8 cellular contexts compared by ENCODE assay signal in genomic region chr4:153530996-153531375, GRCh38.
DNase-seq lines count a peak whose midpoint lies in the region; ATAC-seq and TF ChIP-seq lines count a peak whose summit lies in the region.
"Had no signal": no experiment of that assay in that cellular context is flagged by ENCODE, and none has a peak within 500 bp of the region (broad histone marks: within the 10 kb centered on the region; RNA-seq: fewer than 3 reads in every experiment).

No MANE protein-coding gene starts in this region.

- peaks cover 90% of the 10 kb centered on the region for H3K4me1 Mint-ChIP-seq in CD8-positive, alpha-beta T cell (ENCODE audit: low read depth)
- H3K4me1 Mint-ChIP-seq in brain = peaks cover 96% of the 10 kb centered on the region
- peaks cover 48 to 99% (median 96%) of the 10 kb centered on the region in 4 donors for H3K4me1 Mint-ChIP-seq in naive thymus-derived CD8-positive, alpha-beta T cell

- TF ChIP-seq CTCF in CD8-positive, alpha-beta T cell (IDR thresholded peaks at IDR 0.05) = no peak
- TF ChIP-seq CTCF in HL-60 (IDR thresholded peaks at IDR 0.05; ENCODE audit: insufficient read depth, low read length) = no peak
- TF ChIP-seq CTCF in brain (conservative IDR thresholded peaks at IDR 0.05) = no peak
- no peak for TF ChIP-seq CTCF in omental fat pad (IDR thresholded peaks at IDR 0.05)

- no peaks in the 10 kb centered on the region for H3K27me3 ChIP-seq in CD8-positive, alpha-beta T cell (ENCODE audit: insufficient read depth, low read length)
- H3K27me3 ChIP-seq in HL-60 (ENCODE audit: insufficient read depth, poor library complexity, severe bottlenecking) = no peaks in the 10 kb centered on the region
- H3K27me3 ChIP-seq: testis had no signal

- H3K9me3 ChIP-seq in CD8-positive, alpha-beta T cell (ENCODE audit: low read length) = no peaks in the 10 kb centered on the region
- H3K9me3 ChIP-seq: testis had no signal

- peak overlapping the region; percentile 12 for H3K4me3 ChIP-seq in CD8-positive, alpha-beta T cell (ENCODE audit: low read depth, low read length)
- no peak overlapping the region for H3K4me3 ChIP-seq in HL-60 (replicated peaks; ENCODE audit: insufficient read depth, low read length)
- H3K4me3 ChIP-seq: testis had no signal

- CTCF ChIA-PET in CD8-positive, alpha-beta T cell (lab: Charles Lee) = interaction anchor here (1.0 to 2.5 kb wide), 8 partner anchors 16 to 187 kb away, joined by 3 to 9 read pairs (median 4); partner anchors contain the start of genes MND1 and TMEM131L

- peak overlapping the region; percentile 94 for H3K27ac Mint-ChIP-seq in CD8-positive, alpha-beta T cell
- peak overlapping the region in 3 of 5 experiments; percentile 37 to 86 (median 65) for H3K27ac Mint-ChIP-seq in brain
- peak overlapping the region; percentile 65 to 97 (median 92) for H3K27ac Mint-ChIP-seq in naive thymus-derived CD8-positive, alpha-beta T cell

- no peak overlapping the region for H3K27ac ChIP-seq in CD8-positive, alpha-beta T cell (ENCODE audit: low read depth, low read length)
- peak overlapping the region; percentile 63 for H3K27ac ChIP-seq in HL-60 (replicated peaks)

- POLR2A ChIA-PET in CD8-positive, alpha-beta T cell (lab: Charles Lee) = interaction anchor here (1.1 to 1.5 kb wide), 3 partner anchors 12 to 93 kb away, joined by 3 to 6 read pairs (median 5); no protein-coding TSS in a partner anchor
- POLR2A ChIA-PET in naive thymus-derived CD8-positive, alpha-beta T cell (lab: Charles Lee) = interaction anchor here (0.5 to 4.7 kb wide), 9 partner anchors 8 to 65 kb away, joined by 3 to 27 read pairs (median 4); partner anchors contain the start of gene TMEM131L

- no peaks in the 10 kb centered on the region for H3K27me3 Mint-ChIP-seq in CD8-positive, alpha-beta T cell (ENCODE audit: low read depth)
- no peaks in the 10 kb centered on the region for H3K27me3 Mint-ChIP-seq in brain
- H3K27me3 Mint-ChIP-seq in naive thymus-derived CD8-positive, alpha-beta T cell = no peaks in the 10 kb centered on the region

- H3K36me3 Mint-ChIP-seq in CD8-positive, alpha-beta T cell = peaks cover 27% of the 10 kb centered on the region
- peaks cover 20% of the 10 kb centered on the region for H3K36me3 Mint-ChIP-seq in brain
- peaks cover 0 to 16% (median 7%) of the 10 kb centered on the region in 3 donors for H3K36me3 Mint-ChIP-seq in naive thymus-derived CD8-positive, alpha-beta T cell

- peaks cover 94% of the 10 kb centered on the region for H3K4me1 ChIP-seq in CD8-positive, alpha-beta T cell (ENCODE audit: insufficient read depth, low read length)

- no peaks in the 10 kb centered on the region for H3K9me3 Mint-ChIP-seq in CD8-positive, alpha-beta T cell
- H3K9me3 Mint-ChIP-seq in brain = peaks cover 0 to 7% (median 0%) of the 10 kb centered on the region in 5 experiments
- H3K9me3 Mint-ChIP-seq in naive thymus-derived CD8-positive, alpha-beta T cell = no peaks in the 10 kb centered on the region

- intact Hi-C loops in CD8-positive, alpha-beta T cell (cut with DNase I, micrococcal nuclease) = loop anchor here in 1 of 2 experiments (1.0 to 2.0 kb wide), 2 partner anchors 9 to 42 kb away; no protein-coding TSS in a partner anchor

- H3K36me3 ChIP-seq in CD8-positive, alpha-beta T cell (ENCODE audit: insufficient read depth, low read length) = no peaks in the 10 kb centered on the region

- DNase-seq in CD8-positive, alpha-beta T cell = no peak
- DNase-seq in HL-60 (ENCODE audit: low read depth in 1 of 2, low spot score in 1 of 2) (no peak), omental fat pad (ENCODE audit: low spot score) (no peak)
- no peak for DNase-seq in naive thymus-derived CD8-positive, alpha-beta T cell
- no peak for DNase-seq in stimulated activated CD4-positive, alpha-beta T cell treated with anti-CD3 and anti-CD28 coated beads, Interleukin-15, amount 100 ng/mL, for 24 hours
- DNase-seq: testis had no signal

- ATAC-seq in CD8-positive, alpha-beta T cell = no peak
- ATAC-seq in naive thymus-derived CD8-positive, alpha-beta T cell = no peak
- ATAC-seq in omental fat pad (ENCODE audit: low FRiP score) (no peak), HG03354 (IDR thresholded peaks at IDR 0.05; ENCODE audit: poor library complexity, severe bottlenecking, unreplicated experiment) (no peak)

- peak overlapping the region; percentile 15 for H3K4me3 Mint-ChIP-seq in CD8-positive, alpha-beta T cell
- H3K4me3 Mint-ChIP-seq in brain = no peak overlapping the region
- peak overlapping the region; percentile 64 to 86 (median 78) for H3K4me3 Mint-ChIP-seq in naive thymus-derived CD8-positive, alpha-beta T cell

Comparison
In these comparisons a context has a peak if more than half of its experiments do, and no peak if none do; other contexts are left out.
1. H3K4me3 Mint-ChIP-seq: peak in CD8-positive, alpha-beta T cell (single experiment) and naive thymus-derived CD8-positive, alpha-beta T cell (10 of 10); none in brain (0 of 5).
2. Peak in every context shown above with its lines, with median percentiles within 50 percentile points of each other: H3K27ac Mint-ChIP-seq.